ENCODE assay signal across 19 cellular contexts in genomic region chr18:1995041-1995612, GRCh38.
"Had no signal": no experiment of that assay in that cellular context is flagged by ENCODE, and none has a peak within 500 bp of the region (broad histone marks: within the 10 kb centered on the region; RNA-seq: fewer than 3 reads in every experiment).

No MANE protein-coding gene starts in this region.

- H3K4me3 ChIP-seq: colonic mucosa, hepatocyte, mucosa of descending colon, ovary, stomach had no signal

- H2AFZ ChIP-seq: hepatocyte had no signal

- FAIRE-seq: endothelial cell of umbilical vein, small intestine had no signal

- H3K4me1 ChIP-seq: colonic mucosa, stomach had no signal

- H3K9me3 Mint-ChIP-seq: type B pancreatic cell had no signal

- H3K27ac ChIP-seq: colonic mucosa, hepatocyte, ovary, stomach had no signal

- H3K4me1 Mint-ChIP-seq: naive thymus-derived CD8-positive, alpha-beta T cell had no signal

- H3K27me3 Mint-ChIP-seq: type B pancreatic cell had no signal

- H3K4me3 Mint-ChIP-seq: naive thymus-derived CD8-positive, alpha-beta T cell; type B pancreatic cell had no signal

- H3K36me3 ChIP-seq: colonic mucosa, ovary, stomach had no signal

- H3K4me2 ChIP-seq: hepatocyte had no signal

- ATAC-seq: left colon; mucosa of descending colon; naive thymus-derived CD8-positive, alpha-beta T cell; right cardiac atrium had no signal

- H3K79me2 ChIP-seq: hepatocyte had no signal

- H3K36me3 Mint-ChIP-seq: naive thymus-derived CD8-positive, alpha-beta T cell; type B pancreatic cell had no signal

- DNase-seq: colonic mucosa; dermis blood vessel endothelial cell; erythroblast; foreskin melanocyte; head of caudate nucleus; left colon; mucosa of descending colon; naive thymus-derived CD8-positive, alpha-beta T cell; nucleus accumbens; ovary; right cardiac atrium; small intestine; stimulated activated CD4-positive, alpha-beta T cell treated with anti-CD3 and anti-CD28 coated beads, Interleukin-12 subunit alpha, Interleukin-12 subunit beta, amount 100 ng/mL, for 4 hours; stimulated activated naive CD4-positive, alpha-beta T cell; stomach; substantia nigra had no signal

- H3K27me3 ChIP-seq: colonic mucosa, hepatocyte, ovary, stomach had no signal

- H3K9me3 ChIP-seq: colonic mucosa, mucosa of descending colon, ovary, stomach had no signal

- H3K27ac Mint-ChIP-seq: naive thymus-derived CD8-positive, alpha-beta T cell; type B pancreatic cell had no signal
